ENCODE assay signal across 8 cellular contexts in the genomic region with DNA sequence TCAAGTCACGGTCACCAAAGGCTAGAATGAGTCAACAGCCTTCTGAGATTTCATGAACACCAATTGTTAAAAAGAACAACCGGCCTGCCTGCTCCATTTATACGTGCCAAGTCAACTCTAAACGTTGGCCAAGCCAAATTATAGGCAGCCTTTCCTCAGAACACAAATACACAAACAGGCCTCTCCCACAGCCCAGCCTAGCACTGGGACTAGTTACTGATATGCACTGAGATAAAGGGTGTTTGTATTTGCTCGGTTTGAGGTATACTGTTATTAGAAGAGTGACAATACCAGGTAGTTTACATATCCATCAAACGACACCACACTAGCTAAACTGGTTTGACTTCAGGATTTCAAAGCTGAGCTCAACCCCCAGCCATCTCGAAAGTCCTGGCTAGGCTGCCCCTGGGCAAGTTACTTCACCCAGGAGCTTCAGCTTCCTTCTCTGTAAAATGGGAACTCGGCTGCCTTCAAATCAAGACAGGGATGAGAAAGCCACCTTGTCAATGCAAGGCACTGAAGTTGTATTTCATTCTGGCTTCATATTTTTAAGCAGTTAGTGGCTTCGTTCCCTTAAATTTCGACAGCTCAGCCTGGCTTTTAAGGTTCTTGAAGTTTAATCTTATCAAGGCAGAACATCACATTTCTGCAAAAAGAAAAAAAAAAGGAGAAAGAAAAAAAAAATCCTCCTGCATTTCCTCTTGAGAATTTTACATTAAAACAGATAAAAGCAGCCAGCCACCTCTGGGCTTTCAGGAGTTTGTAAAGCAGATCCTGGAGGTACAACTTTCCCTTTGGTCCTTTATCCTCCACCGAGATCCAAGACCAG. TPM values are rescaled to one million over a fixed set of nuclear protein-coding genes. Genes with fewer than 3 reads are reported as not detected.
DNase-seq lines count a peak whose midpoint lies in the region; ATAC-seq and TF ChIP-seq lines count a peak whose summit lies in the region.

No MANE protein-coding gene starts in this region.

- peaks cover 68% of the 10 kb centered on the region for H3K79me2 ChIP-seq in neural cell (replicated peaks; ENCODE audit: insufficient read depth, low read length)

- TF ChIP-seq CTCF in colonic mucosa (IDR thresholded peaks at IDR 0.05) (no peak), neural cell (IDR thresholded peaks at IDR 0.05; ENCODE audit: poor library complexity, severe bottlenecking) (no peak), omental fat pad (IDR thresholded peaks at IDR 0.05) (no peak)

- H3K9me3 ChIP-seq in colonic mucosa (no peaks in the 10 kb centered on the region), neural cell (ENCODE audit: low read length) (no peaks in the 10 kb centered on the region), SJCRH30 (replicated peaks) (no peaks in the 10 kb centered on the region)

- no peak overlapping the region for H3K4me2 ChIP-seq in neural cell (ENCODE audit: low read length)

- intact Hi-C loops in colonic mucosa (cut with DNase I), result no loop called here

- peak; percentile 49 for DNase-seq in DMS53 treated with DMSO at 0.1 percent for 48 hours (lab: John Stamatoyannopoulos, UW; ENCODE audit: unreplicated experiment)
- peak; percentile 90 to 94 for DNase-seq in NCI-H526 (lab: John Stamatoyannopoulos, UW)
- DNase-seq in colonic mucosa, result peak; percentile 81
- DNase-seq in SHP77 (lab: John Stamatoyannopoulos, UW), result no peak
- no peak for DNase-seq in NCI-H146 treated with DMSO at 0.1 percent for 48 hours (lab: John Stamatoyannopoulos, UW; ENCODE audit: unreplicated experiment)
- DNase-seq in SJCRH30, result no peak
- DNase-seq in omental fat pad (ENCODE audit: low spot score), result no peak

- peak overlapping the region in 1 of 2 donors; percentile 58 for H3K9ac ChIP-seq in colonic mucosa (ENCODE audit: low read depth in 2 of 2, low read length in 2 of 2)
- H3K9ac ChIP-seq in neural cell (ENCODE audit: low read length), result no peak overlapping the region

- TF ChIP-seq RAD21 in neural cell (conservative IDR thresholded peaks at IDR 0.05), result no peak

- no peak for TF ChIP-seq EP300 in neural cell (conservative IDR thresholded peaks at IDR 0.05; ENCODE audit: poor library complexity, severe bottlenecking)

- H3K36me3 ChIP-seq in colonic mucosa, result no peaks in the 10 kb centered on the region
- H3K36me3 ChIP-seq in neural cell (ENCODE audit: insufficient read depth, low read length), result no peaks in the 10 kb centered on the region
- H3K36me3 ChIP-seq in SJCRH30, result peaks cover 8% of the 10 kb centered on the region

- peaks cover 37% of the 10 kb centered on the region for H3K4me1 ChIP-seq in colonic mucosa
- H3K4me1 ChIP-seq in SJCRH30, result peaks cover 44% of the 10 kb centered on the region

- H4K20me1 ChIP-seq in neural cell (ENCODE audit: insufficient read depth), result no peaks in the 10 kb centered on the region

- H3K4me3 ChIP-seq in colonic mucosa (no peak overlapping the region), neural cell (ENCODE audit: low read length) (peak overlapping the region; percentile 47), SJCRH30 (no peak overlapping the region)

- peak overlapping the region; percentile 65 for H3K27ac ChIP-seq in colonic mucosa
- H3K27ac ChIP-seq in neural cell (ENCODE audit: low read length), result no peak overlapping the region
- H3K27ac ChIP-seq in SJCRH30, result no peak overlapping the region

- ATAC-seq in omental fat pad (ENCODE audit: low FRiP score), result no peak

- no peaks in the 10 kb centered on the region for H3K27me3 ChIP-seq in colonic mucosa
- peaks cover 7% of the 10 kb centered on the region for H3K27me3 ChIP-seq in neural cell (ENCODE audit: insufficient read depth, low read depth, low read length)
- H3K27me3 ChIP-seq in SJCRH30, result no peaks in the 10 kb centered on the region

- H2AFZ ChIP-seq in neural cell (ENCODE audit: low read depth, low read length), result no peak overlapping the region

- no peaks in the 10 kb centered on the region for H3K9me2 ChIP-seq in neural cell (ENCODE audit: insufficient read depth, low read length)

- peaks cover 10% of the 10 kb centered on the region for H3F3A ChIP-seq in neural cell (ENCODE audit: insufficient read depth, low read length, poor library complexity, severe bottlenecking)

TF ChIP-seq in neural cell, 6 proteins besides CTCF, POLR2A, EP300 and RAD21:
- TF ChIP-seq MXI1 (conservative IDR thresholded peaks at IDR 0.05; ENCODE audit: poor library complexity, severe bottlenecking), result no peak
- TF ChIP-seq, protein P1, sequence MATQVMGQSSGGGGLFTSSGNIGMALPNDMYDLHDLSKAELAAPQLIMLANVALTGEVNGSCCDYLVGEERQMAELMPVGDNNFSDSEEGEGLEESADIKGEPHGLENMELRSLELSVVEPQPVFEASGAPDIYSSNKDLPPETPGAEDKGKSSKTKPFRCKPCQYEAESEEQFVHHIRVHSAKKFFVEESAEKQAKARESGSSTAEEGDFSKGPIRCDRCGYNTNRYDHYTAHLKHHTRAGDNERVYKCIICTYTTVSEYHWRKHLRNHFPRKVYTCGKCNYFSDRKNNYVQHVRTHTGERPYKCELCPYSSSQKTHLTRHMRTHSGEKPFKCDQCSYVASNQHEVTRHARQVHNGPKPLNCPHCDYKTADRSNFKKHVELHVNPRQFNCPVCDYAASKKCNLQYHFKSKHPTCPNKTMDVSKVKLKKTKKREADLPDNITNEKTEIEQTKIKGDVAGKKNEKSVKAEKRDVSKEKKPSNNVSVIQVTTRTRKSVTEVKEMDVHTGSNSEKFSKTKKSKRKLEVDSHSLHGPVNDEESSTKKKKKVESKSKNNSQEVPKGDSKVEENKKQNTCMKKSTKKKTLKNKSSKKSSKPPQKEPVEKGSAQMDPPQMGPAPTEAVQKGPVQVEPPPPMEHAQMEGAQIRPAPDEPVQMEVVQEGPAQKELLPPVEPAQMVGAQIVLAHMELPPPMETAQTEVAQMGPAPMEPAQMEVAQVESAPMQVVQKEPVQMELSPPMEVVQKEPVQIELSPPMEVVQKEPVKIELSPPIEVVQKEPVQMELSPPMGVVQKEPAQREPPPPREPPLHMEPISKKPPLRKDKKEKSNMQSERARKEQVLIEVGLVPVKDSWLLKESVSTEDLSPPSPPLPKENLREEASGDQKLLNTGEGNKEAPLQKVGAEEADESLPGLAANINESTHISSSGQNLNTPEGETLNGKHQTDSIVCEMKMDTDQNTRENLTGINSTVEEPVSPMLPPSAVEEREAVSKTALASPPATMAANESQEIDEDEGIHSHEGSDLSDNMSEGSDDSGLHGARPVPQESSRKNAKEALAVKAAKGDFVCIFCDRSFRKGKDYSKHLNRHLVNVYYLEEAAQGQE (IDR thresholded peaks at IDR 0.05; ENCODE audit: borderline replicate concordance), result no peak
- TF ChIP-seq POLR2AphosphoS5 (IDR thresholded peaks at IDR 0.05), result no peak
- no peak for TF ChIP-seq TAF1 (IDR thresholded peaks at IDR 0.05; ENCODE audit: low read depth)
- TF ChIP-seq SMC3 (conservative IDR thresholded peaks at IDR 0.05; ENCODE audit: poor library complexity), result no peak
- TF ChIP-seq EZH2 (IDR thresholded peaks at IDR 0.05; ENCODE audit: borderline replicate concordance, insufficient read depth, low read length, poor library complexity, severe bottlenecking), result no peak

RNA-seq across cellular contexts. Expression of gene TLE3, which starts 4.0 kb away (rescaled TPM):
- total RNA-seq in colonic mucosa (10 to 100 TPM; 65.4 to 85.1 TPM), omental fat pad (100 to 1,000 TPM in 2 of 4 donors, 10 to 100 TPM in 2; 44.0 to 159 (median 78.8) TPM)
- 22.8 and 27.6 TPM in 2 replicates for polyA plus RNA-seq in neural cell
- 19.8 and 23.6 TPM in 2 replicates for polyA minus RNA-seq in neural cell
- total RNA-seq in SJCRH30 (2014; rRNA removed; shearing (Covaris generic)), result 35.7 and 36.9 TPM in 2 replicates

Comparison
In these comparisons a context has a peak if more than half of its experiments do, and no peak if none do; other contexts are left out.
1. DNase-seq: peak in DMS53 treated with DMSO at 0.1 percent for 48 hours (single experiment), NCI-H526 (2 of 2) and colonic mucosa (single experiment); none in SHP77 (0 of 2), NCI-H146 treated with DMSO at 0.1 percent for 48 hours (single experiment), SJCRH30 (0 of 2) and omental fat pad (single experiment).